Comparison of ENCODE assay signal across 1 cellular context in genomic region chr20:62354811-62355341, GRCh38.
TF ChIP-seq lines count a peak whose summit lies in the region.

No MANE protein-coding gene starts in this region.

TF ChIP-seq in endothelial cell of umbilical vein, 7 proteins besides CTCF, POLR2A, EP300 and RAD21:
- TF ChIP-seq GATA2 (IDR thresholded peaks at IDR 0.05; ENCODE audit: insufficient read depth, insufficient read length, low read depth, low read length) = no peak
- no peak for TF ChIP-seq EZH2 (IDR thresholded peaks at IDR 0.05; ENCODE audit: borderline replicate concordance, low read depth, low read length, severe bottlenecking)
- no peak for TF ChIP-seq FOS (IDR thresholded peaks at IDR 0.05; ENCODE audit: borderline replicate concordance, insufficient read depth, low read length)
- TF ChIP-seq JUN (IDR thresholded peaks at IDR 0.05; ENCODE audit: borderline replicate concordance, insufficient read depth, insufficient read length, low read depth) = no peak
- TF ChIP-seq POLR2AphosphoS5 (IDR thresholded peaks at IDR 0.05; ENCODE audit: insufficient read depth, low read depth, low read length) = no peak
- no peak for TF ChIP-seq MYC (IDR thresholded peaks at IDR 0.05; ENCODE audit: low read depth, low read length)
- TF ChIP-seq, protein P1, sequence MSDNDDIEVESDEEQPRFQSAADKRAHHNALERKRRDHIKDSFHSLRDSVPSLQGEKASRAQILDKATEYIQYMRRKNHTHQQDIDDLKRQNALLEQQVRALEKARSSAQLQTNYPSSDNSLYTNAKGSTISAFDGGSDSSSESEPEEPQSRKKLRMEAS (IDR thresholded peaks at IDR 0.05; ENCODE audit: insufficient read depth, insufficient read length) = no peak
TF ChIP-seq in endothelial cell of umbilical vein: peak in this region for 0.
